Comparison of ENCODE assay signal across 16 cellular contexts in genomic region chr14:50739186-50739585, GRCh38.
A peak's percentile ranks its signal among the peaks of the same experiment; 100 is the strongest.
DNase-seq lines count a peak whose midpoint lies in the region; ATAC-seq and TF ChIP-seq lines count a peak whose summit lies in the region.
"Had no signal": no experiment of that assay in that cellular context is flagged by ENCODE, and none has a peak within 500 bp of the region (broad histone marks: within the 10 kb centered on the region; RNA-seq: fewer than 3 reads in every experiment).

No MANE protein-coding gene starts in this region.

- no peak for TF ChIP-seq POLR2A in Peyer's patch (IDR thresholded peaks at IDR 0.05)

- H3K27ac ChIP-seq in lower lobe of right lung: peak overlapping the region; percentile 28
- H3K27ac ChIP-seq in subcutaneous abdominal adipose tissue (ENCODE audit: low read depth, low read length): peak overlapping the region; percentile 58
- no peak overlapping the region for H3K27ac ChIP-seq in Peyer's patch

- H3K9ac ChIP-seq in subcutaneous abdominal adipose tissue (ENCODE audit: low read length in 5 of 5): no peak overlapping the region

- H3K27me3 ChIP-seq in lower lobe of right lung (ENCODE audit: low read depth): no peaks in the 10 kb centered on the region
- H3K27me3 ChIP-seq in subcutaneous abdominal adipose tissue (ENCODE audit: control insufficient read depth in 5 of 5, insufficient read depth in 4 of 5, low read length in 5 of 5): no peaks in the 10 kb centered on the region
- no peaks in the 10 kb centered on the region for H3K27me3 ChIP-seq in Peyer's patch

- H3K4me3 Mint-ChIP-seq in activated CD4-positive, alpha-beta T cell treated with anti-CD3 and anti-CD28 coated beads, Interleukin-2, amount 10 ng/mL, durations not matched to agents 7 days and 5 days: no peak overlapping the region
- no peak overlapping the region for H3K4me3 Mint-ChIP-seq in activated naive CD8-positive, alpha-beta T cell treated with anti-CD3 and anti-CD28 coated beads for 36 hours
- H3K4me3 Mint-ChIP-seq: endodermal cell, H9, neural crest cell had no signal

- H3K4me1 Mint-ChIP-seq in activated CD4-positive, alpha-beta T cell treated with anti-CD3 and anti-CD28 coated beads, Interleukin-2, amount 10 ng/mL, durations not matched to agents 7 days and 5 days: peaks cover 42% of the 10 kb centered on the region
- H3K4me1 Mint-ChIP-seq in activated naive CD8-positive, alpha-beta T cell treated with anti-CD3 and anti-CD28 coated beads for 36 hours: peaks cover 41% of the 10 kb centered on the region
- H3K4me1 Mint-ChIP-seq: endodermal cell, neural crest cell had no signal

- H3K4me3 ChIP-seq in lower lobe of right lung (no peak overlapping the region), subcutaneous abdominal adipose tissue (ENCODE audit: low read depth in 1 of 5, low read length in 5 of 5) (no peak overlapping the region), Peyer's patch (no peak overlapping the region)

- intact Hi-C loops in lower lobe of right lung (cut with DNase I): no loop called here
- intact Hi-C loops in head of caudate nucleus (cut with DNase I): no loop called here

- no peak for DNase-seq in activated CD4-positive, alpha-beta T cell treated with anti-CD3 and anti-CD28 coated beads, Interleukin-2, amount 10 ng/mL, durations not matched to agents 7 days and 5 days
- DNase-seq in activated CD4-positive, alpha-beta T cell treated with anti-CD3 and anti-CD28 coated beads for 48 hours: no peak
- no peak for DNase-seq in activated naive CD8-positive, alpha-beta T cell treated with anti-CD3 and anti-CD28 coated beads for 36 hours
- DNase-seq in lower lobe of right lung (no peak), Peyer's patch (no peak), head of caudate nucleus (no peak)
- DNase-seq: activated CD8-positive, alpha-beta memory T cell treated with anti-CD3 and anti-CD28 coated beads, Interleukin-2, amount 50 U/mL, for 4 hours; endodermal cell; H9; NCI-H2107; NCI-H82; SW 1271 had no signal

- ATAC-seq in lower lobe of right lung: no peak
- no peak for ATAC-seq in HG03571 (IDR thresholded peaks at IDR 0.05; ENCODE audit: unreplicated experiment)

- POLR2A ChIA-PET in activated CD4-positive, alpha-beta T cell treated with anti-CD3 and anti-CD28 coated beads, Interleukin-2, amount 10 ng/mL, durations not matched to agents 7 days and 5 days (lab: Charles Lee): no interaction called here

- no peaks in the 10 kb centered on the region for H3K27me3 Mint-ChIP-seq in activated CD4-positive, alpha-beta T cell treated with anti-CD3 and anti-CD28 coated beads, Interleukin-2, amount 10 ng/mL, durations not matched to agents 7 days and 5 days
- no peaks in the 10 kb centered on the region for H3K27me3 Mint-ChIP-seq in activated naive CD8-positive, alpha-beta T cell treated with anti-CD3 and anti-CD28 coated beads for 36 hours

- peak overlapping the region; percentile 80 for H3K27ac Mint-ChIP-seq in activated CD4-positive, alpha-beta T cell treated with anti-CD3 and anti-CD28 coated beads, Interleukin-2, amount 10 ng/mL, durations not matched to agents 7 days and 5 days
- H3K27ac Mint-ChIP-seq in activated naive CD8-positive, alpha-beta T cell treated with anti-CD3 and anti-CD28 coated beads for 36 hours: peak overlapping the region; percentile 81
- H3K27ac Mint-ChIP-seq: endodermal cell had no signal

- H3K4me1 ChIP-seq in lower lobe of right lung (peaks cover 15% of the 10 kb centered on the region), subcutaneous abdominal adipose tissue (ENCODE audit: control insufficient read depth in 5 of 5, insufficient read depth in 5 of 5, low read length in 5 of 5) (peaks cover 0 to 12% (median 5%) of the 10 kb centered on the region in 5 donors), Peyer's patch (no peaks in the 10 kb centered on the region)

- no peaks in the 10 kb centered on the region for H3K9me3 Mint-ChIP-seq in activated CD4-positive, alpha-beta T cell treated with anti-CD3 and anti-CD28 coated beads, Interleukin-2, amount 10 ng/mL, durations not matched to agents 7 days and 5 days
- H3K9me3 Mint-ChIP-seq in activated naive CD8-positive, alpha-beta T cell treated with anti-CD3 and anti-CD28 coated beads for 36 hours: no peaks in the 10 kb centered on the region
- H3K9me3 Mint-ChIP-seq: activated naive CD4-positive, alpha-beta T cell treated with anti-CD3 and anti-CD28 coated beads, Interleukin-2, amount 50 U/mL, for 72 hours; endodermal cell; H9; neural crest cell had no signal

- peaks cover 66% of the 10 kb centered on the region for H3K36me3 Mint-ChIP-seq in activated CD4-positive, alpha-beta T cell treated with anti-CD3 and anti-CD28 coated beads, Interleukin-2, amount 10 ng/mL, durations not matched to agents 7 days and 5 days (ENCODE audit: low read depth)
- peaks cover 38% of the 10 kb centered on the region for H3K36me3 Mint-ChIP-seq in activated naive CD8-positive, alpha-beta T cell treated with anti-CD3 and anti-CD28 coated beads for 36 hours

- CTCF ChIA-PET in activated CD4-positive, alpha-beta T cell treated with anti-CD3 and anti-CD28 coated beads, Interleukin-2, amount 10 ng/mL, durations not matched to agents 7 days and 5 days (lab: Charles Lee): interaction anchor here (0.7 to 1.6 kb wide), 4 partner anchors 17 to 121 kb away, joined by 3 to 8 read pairs (median 3); no protein-coding TSS in a partner anchor

- peaks cover 76% of the 10 kb centered on the region for H3K36me3 ChIP-seq in lower lobe of right lung
- H3K36me3 ChIP-seq in subcutaneous abdominal adipose tissue (ENCODE audit: control insufficient read depth in 5 of 5, insufficient read depth in 5 of 5, low read length in 5 of 5): peaks cover 20 to 53% (median 37%) of the 10 kb centered on the region in 5 donors
- peaks cover 0 to 60% (median 0%) of the 10 kb centered on the region in 3 donors for H3K36me3 ChIP-seq in Peyer's patch

- no peak for TF ChIP-seq CTCF in lower lobe of right lung (IDR thresholded peaks at IDR 0.05)
- TF ChIP-seq CTCF in Peyer's patch (IDR thresholded peaks at IDR 0.05): no peak

- no peaks in the 10 kb centered on the region for H3K9me3 ChIP-seq in lower lobe of right lung
- H3K9me3 ChIP-seq in subcutaneous abdominal adipose tissue (ENCODE audit: control insufficient read depth in 5 of 5, low read length in 5 of 5): no peaks in the 10 kb centered on the region
- H3K9me3 ChIP-seq in Peyer's patch: no peaks in the 10 kb centered on the region

Comparison
In these comparisons a context has a peak if more than half of its experiments do, and no peak if none do; other contexts are left out.
1. H3K27ac ChIP-seq: peak in lower lobe of right lung (single experiment) and subcutaneous abdominal adipose tissue (single experiment); none in Peyer's patch (0 of 4).